ENCODE assay signal across 2 cellular contexts in genomic region chr2:65402339-65402738, GRCh38.
TF ChIP-seq lines count a peak whose summit lies in the region.

No MANE protein-coding gene starts in this region.

TF ChIP-seq in GM23338, 12 proteins besides CTCF, POLR2A, EP300 and RAD21 (continued from another document):
- TF ChIP-seq ETS1 (IDR thresholded peaks at IDR 0.05) (no peak), POLR2AphosphoS5 (IDR thresholded peaks at IDR 0.05; ENCODE audit: low read depth) (no peak)

TF ChIP-seq in SK-N-SH treated with all-trans-retinoic acid at 6 μM for 48 hours, 23 proteins besides CTCF, POLR2A, EP300 and RAD21 (continued from another document):
- TF ChIP-seq TOX (CRISPR knock-in tag; IDR thresholded peaks at IDR 0.05; ENCODE audit: borderline replicate concordance): no peak
- TF ChIP-seq POU6F1 (CRISPR knock-in tag; IDR thresholded peaks at IDR 0.05; ENCODE audit: borderline replicate concordance, low read depth): no peak
- TF ChIP-seq TCF4 (CRISPR knock-in tag; IDR thresholded peaks at IDR 0.05; ENCODE audit: borderline replicate concordance): no peak
- no peak for TF ChIP-seq PPARA (CRISPR knock-in tag; IDR thresholded peaks at IDR 0.05; ENCODE audit: borderline replicate concordance)
- TF ChIP-seq ZC3H10 (CRISPR knock-in tag; IDR thresholded peaks at IDR 0.05): no peak
- no peak for TF ChIP-seq RARB (CRISPR knock-in tag; IDR thresholded peaks at IDR 0.05)
